20 cellular contexts compared by ENCODE assay signal in genomic region chr2:172606285-172606684, GRCh38. TPM values are rescaled to one million over a fixed set of nuclear protein-coding genes. Genes with fewer than 3 reads are reported as not detected.
DNase-seq lines count a peak whose midpoint lies in the region; ATAC-seq, FAIRE-seq and TF ChIP-seq lines count a peak whose summit lies in the region.
"Had no signal": no experiment of that assay in that cellular context is flagged by ENCODE, and none has a peak within 500 bp of the region (broad histone marks: within the 10 kb centered on the region; RNA-seq: fewer than 3 reads in every experiment).

No MANE protein-coding gene starts in this region.

- no peaks in the 10 kb centered on the region for H3K79me2 ChIP-seq in neural progenitor cell (ENCODE audit: low read depth)

- H3K4me1 ChIP-seq in cardiac muscle cell (ENCODE audit: low read depth), result peaks cover 38% of the 10 kb centered on the region
- H3K4me1 ChIP-seq in neural progenitor cell, result no peaks in the 10 kb centered on the region

- peak; percentile 55 for FAIRE-seq in bronchial epithelial cell (lab: Jason Lieb, UNC)

- DNase-seq in cardiac muscle cell (ENCODE audit: low read depth in 1 of 2, low spot score in 1 of 2) (no peak), left cardiac atrium (no peak), HFFc6 (peak; percentile 35), bronchial epithelial cell (ENCODE audit: low read depth) (no peak), neural progenitor cell (ENCODE audit: low spot score) (no peak), NCI-H2107 treated with DMSO at 0.1 percent for 48 hours (lab: John Stamatoyannopoulos, UW; ENCODE audit: unreplicated experiment) (no peak)
- DNase-seq in stimulated activated CD4-positive, alpha-beta T cell treated with anti-CD3 and anti-CD28 coated beads, Interleukin-4, amount 100 ng/mL, for 4 hours, result no peak
- no peak for DNase-seq in activated CD4-positive, alpha-beta T cell treated with anti-CD3 and anti-CD28 coated beads for 4 hours
- DNase-seq: 8988T, AML-193, COR-L47, DMS53, KG1, NCI-H1436, NCI-H2029, NCI-H510A treated with DMSO at 0.1 percent for 48 hours, NCI-H82, PC-9 had no signal

- no peak overlapping the region for H2AFZ ChIP-seq in neural progenitor cell (replicated peaks)
- H2AFZ ChIP-seq: PC-9 had no signal

- H3K27me3 ChIP-seq in cardiac muscle cell, result no peaks in the 10 kb centered on the region
- no peaks in the 10 kb centered on the region for H3K27me3 ChIP-seq in bronchial epithelial cell (ENCODE audit: control insufficient read depth, insufficient read depth, low read length)
- H3K27me3 ChIP-seq in neural progenitor cell, result no peaks in the 10 kb centered on the region

- H3K27me3 Mint-ChIP-seq in HFFc6 (ENCODE audit: insufficient read depth) (no peaks in the 10 kb centered on the region), neural progenitor cell (ENCODE audit: insufficient read depth, low read depth) (peaks cover 3% of the 10 kb centered on the region)

- H3K9ac ChIP-seq in neural progenitor cell, result no peak overlapping the region

- H3K4me1 Mint-ChIP-seq in HFFc6 (ENCODE audit: low read depth) (peaks cover 24% of the 10 kb centered on the region), neural progenitor cell (no peaks in the 10 kb centered on the region)
- H3K4me1 Mint-ChIP-seq: CD14-positive monocyte had no signal

- no peaks in the 10 kb centered on the region for H4K20me1 ChIP-seq in neural progenitor cell (ENCODE audit: low read depth)

- H3K9me3 Mint-ChIP-seq in HFFc6 (no peaks in the 10 kb centered on the region), neural progenitor cell (no peaks in the 10 kb centered on the region)
- H3K9me3 Mint-ChIP-seq: CD14-positive monocyte had no signal

- TF ChIP-seq CTCF in cardiac muscle cell (IDR thresholded peaks at IDR 0.05; ENCODE audit: low read depth, low read length) (no peak), HFFc6 (IDR thresholded peaks at IDR 0.05) (no peak), bronchial epithelial cell (IDR thresholded peaks at IDR 0.05; ENCODE audit: insufficient read depth, low read length, severe bottlenecking) (no peak), neural progenitor cell (IDR thresholded peaks at IDR 0.05) (no peak)

- no peak for ATAC-seq in left cardiac atrium
- ATAC-seq: HCT116 had no signal

- no peak overlapping the region for H3K4me2 ChIP-seq in neural progenitor cell
- H3K4me2 ChIP-seq: PC-9 had no signal

- intact Hi-C loops in left cardiac atrium (cut with DNase I), result no loop called here

- H3K27ac ChIP-seq in cardiac muscle cell (peak overlapping the region; percentile 83), neural progenitor cell (no peak overlapping the region)
- H3K27ac ChIP-seq: PC-9 had no signal

- H3K4me3 ChIP-seq in cardiac muscle cell (no peak overlapping the region), bronchial epithelial cell (ENCODE audit: low read depth, low read length) (no peak overlapping the region), neural progenitor cell (no peak overlapping the region)
- H3K4me3 ChIP-seq: PC-9 had no signal

- H3K9me3 ChIP-seq in cardiac muscle cell (ENCODE audit: low read depth), result no peaks in the 10 kb centered on the region
- no peaks in the 10 kb centered on the region for H3K9me3 ChIP-seq in neural progenitor cell (ENCODE audit: low read depth)

- peaks cover 40% of the 10 kb centered on the region for H3K36me3 Mint-ChIP-seq in HFFc6 (ENCODE audit: low read depth)
- H3K36me3 Mint-ChIP-seq in neural progenitor cell, result peaks cover 20% of the 10 kb centered on the region

- H3K36me3 ChIP-seq in cardiac muscle cell (peaks cover 62% of the 10 kb centered on the region), bronchial epithelial cell (ENCODE audit: control insufficient read depth, insufficient read depth, low read length) (peaks cover 13% of the 10 kb centered on the region), neural progenitor cell (no peaks in the 10 kb centered on the region)

- no peak overlapping the region for H3K27ac Mint-ChIP-seq in HFFc6
- H3K27ac Mint-ChIP-seq in neural progenitor cell, result no peak overlapping the region
- H3K27ac Mint-ChIP-seq: CD14-positive monocyte had no signal

- H3F3A ChIP-seq in neural progenitor cell (ENCODE audit: low read depth), result no peaks in the 10 kb centered on the region

- H3K4me3 Mint-ChIP-seq in HFFc6 (no peak overlapping the region), neural progenitor cell (no peak overlapping the region)
- H3K4me3 Mint-ChIP-seq: CD14-positive monocyte had no signal

RNA-seq across cellular contexts. Expression of gene PDK1, which starts 50.4 kb away (rescaled TPM):
- 619 and 1,005 TPM in 2 replicates for total RNA-seq in cardiac muscle cell
- polyA plus RNA-seq in cardiac muscle cell, result 383 and 432 TPM in 2 replicates
- 10 to 100 TPM; 24.9 to 48.4 TPM for total RNA-seq in left cardiac atrium
- total RNA-seq in HFFc6 (2021; fragmentation: NEBNext Ultra II Directional; extraction: Animal tissue kit (Norgen Biotek cat#: 25700)), result 10 to 100 TPM; 14.5 to 18.6 (median 17.2) TPM
- 15.2 and 18.4 TPM in 2 replicates for total RNA-seq in bronchial epithelial cell
- total RNA-seq in neural progenitor cell (ENCODE audit: low replicate concordance), result 65.2 and 66.5 TPM in 2 replicates
